In the genomic region with DNA sequence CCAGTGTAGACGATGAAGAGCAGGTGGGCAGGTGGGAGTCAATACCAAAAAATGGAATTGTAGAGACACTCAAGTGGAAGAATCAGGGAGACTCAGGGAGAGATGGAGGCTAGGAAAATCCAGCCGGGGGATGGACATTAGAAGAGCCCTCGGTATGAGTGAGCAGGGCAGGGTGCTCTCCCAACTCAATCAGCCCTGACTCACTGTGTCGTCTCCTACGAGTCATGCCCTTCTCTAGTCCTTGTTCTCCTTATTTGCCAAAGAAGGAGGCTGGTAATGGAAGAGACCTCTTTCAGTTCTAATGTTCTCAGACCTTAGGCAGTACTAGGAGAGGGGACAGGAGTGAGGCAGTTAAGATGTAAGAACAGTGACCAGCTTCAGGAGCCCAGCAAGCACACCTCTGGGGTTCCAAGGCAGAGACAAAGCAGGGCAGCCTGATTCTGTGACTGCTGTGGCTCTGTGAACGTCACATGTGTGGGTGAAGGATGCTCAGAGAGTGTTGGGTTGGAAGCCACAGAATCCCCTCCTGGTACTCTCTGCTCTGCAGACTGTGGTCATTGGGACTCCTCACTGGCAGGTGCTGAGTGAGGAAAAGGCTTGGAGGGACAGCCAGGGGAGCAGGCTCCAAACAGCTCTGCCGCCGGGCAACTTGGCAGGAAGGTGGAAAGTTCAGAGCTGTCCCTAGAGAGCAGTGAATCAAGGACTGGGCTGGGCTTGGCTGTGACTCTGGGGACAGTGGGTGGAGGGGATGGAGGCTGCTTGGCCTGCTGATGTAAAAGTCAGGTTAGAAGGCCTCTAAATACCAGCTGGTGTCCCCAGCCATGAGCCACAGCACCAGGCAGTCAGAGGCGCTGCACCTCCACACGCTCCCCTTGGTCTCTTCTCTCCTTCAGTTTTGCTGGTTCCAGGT, we compare ENCODE assay signal across 9 cellular contexts. TPM values are rescaled to one million over a fixed set of nuclear protein-coding genes. Genes with fewer than 3 reads are reported as not detected.
A peak's percentile ranks its signal among the peaks of the same experiment; 100 is the strongest.
DNase-seq lines count a peak whose midpoint lies in the region; ATAC-seq and TF ChIP-seq lines count a peak whose summit lies in the region.
"Had no signal": no experiment of that assay in that cellular context is flagged by ENCODE, and none has a peak within 500 bp of the region (broad histone marks: within the 10 kb centered on the region; RNA-seq: fewer than 3 reads in every experiment).

No MANE protein-coding gene starts in this region.

- H3K23ac ChIP-seq in H9 (ENCODE audit: insufficient read length, low read depth, low read length) = no peak overlapping the region

- H2BK120ac ChIP-seq in H9 (ENCODE audit: low read depth, low read length, poor library complexity, severe bottlenecking) = no peak overlapping the region

- BruUV-seq in PC-3 (replicated peaks; lab: Mats Ljungman, UMichigan) = no TSS peak

- H3K9ac ChIP-seq in H9 (ENCODE audit: extremely low read depth, insufficient read length, low read length) = no peak overlapping the region
- H3K9ac ChIP-seq in PC-3 (ENCODE audit: low read length) = no peak overlapping the region

- no peaks in the 10 kb centered on the region for H3K9me2 ChIP-seq in PC-3 (replicated peaks; ENCODE audit: low read length)

- no peak overlapping the region for H3T11ph ChIP-seq in H9 (ENCODE audit: low read length)

- H2BK12ac ChIP-seq in H9 (ENCODE audit: insufficient read length, low read depth, low read length) = no peak overlapping the region

- no peak overlapping the region for H4K8ac ChIP-seq in H9 (replicated peaks; ENCODE audit: insufficient read length, low read depth, low read length)

- H3K27ac Mint-ChIP-seq in H9 = no peak overlapping the region

- H3K4me3 ChIP-seq in PC-3 (ENCODE audit: low read length) = no peak overlapping the region
- H3K4me3 ChIP-seq in gastrocnemius medialis = peak overlapping the region in 2 of 4 donors; percentile 21 to 26

- H3K18ac ChIP-seq in H9 (ENCODE audit: insufficient read length, low read depth, low read length) = peak overlapping the region; percentile 23

- H3K4me1 Mint-ChIP-seq in H9 = peaks cover 11 to 13% of the 10 kb centered on the region in 2 experiments

- H2BK15ac ChIP-seq in H9 (ENCODE audit: low read depth, low read length) = no peak overlapping the region

- no peak for DNase-seq in H9
- peak; percentile 72 for DNase-seq in PC-3
- DNase-seq in Right ventricle myocardium superior = peak; percentile 82
- DNase-seq in gastrocnemius medialis = peak; percentile 7 to 18
- no peak for DNase-seq in NCI-H2171 treated with DMSO at 0.1 percent for 48 hours (lab: John Stamatoyannopoulos, UW)
- DNase-seq: GF-D8 had no signal

- no peak overlapping the region for H2BK20ac ChIP-seq in H9 (ENCODE audit: low read depth, low read length, poor library complexity, severe bottlenecking)

- no peaks in the 10 kb centered on the region for H4K20me1 ChIP-seq in H9 (ENCODE audit: control insufficient read depth, insufficient read depth, insufficient read length)
- H4K20me1 ChIP-seq in PC-3 (ENCODE audit: low read length) = no peaks in the 10 kb centered on the region

- peaks cover 3% of the 10 kb centered on the region for H3K23me2 ChIP-seq in H9 (ENCODE audit: insufficient read length, low read depth, low read length, poor library complexity, severe bottlenecking)

- in situ Hi-C loops in gastrocnemius medialis (cut with MboI; ENCODE audit: low sequenced_read_pairs in 4 of 4) = no loop called here

- H3K36me3 Mint-ChIP-seq in H9 (ENCODE audit: insufficient read depth in 1 of 3, low read depth in 3 of 3) = no peaks in the 10 kb centered on the region

- no peak overlapping the region for H4K5ac ChIP-seq in H9 (ENCODE audit: insufficient read length, low read depth, low read length)

- no peaks in the 10 kb centered on the region for H3K79me2 ChIP-seq in H9 (ENCODE audit: insufficient read depth, low read length)
- H3K79me2 ChIP-seq in PC-3 (ENCODE audit: low read length) = no peaks in the 10 kb centered on the region

- H3K27ac ChIP-seq in H9 (ENCODE audit: insufficient read length, low read depth, low read length) = no peak overlapping the region
- no peak overlapping the region for H3K27ac ChIP-seq in PC-3 (ENCODE audit: low read length)
- H3K27ac ChIP-seq in gastrocnemius medialis = peak overlapping the region in 3 of 4 donors; percentile 20 to 46 (median 41)

- H3K9me3 Mint-ChIP-seq in H9 = no peaks in the 10 kb centered on the region; a peak in 1 of 5 replicates

- H2AFZ ChIP-seq in H9 (ENCODE audit: low read length) (no peak overlapping the region), PC-3 (ENCODE audit: low read length) (peak overlapping the region; percentile 31)

- H3F3A ChIP-seq in PC-3 (ENCODE audit: low read length, unreplicated experiment) = no peaks in the 10 kb centered on the region

- H3K27me3 ChIP-seq in H9 (ENCODE audit: insufficient read depth, low read length) (no peaks in the 10 kb centered on the region; the same call in 1 of the 2 replicates), PC-3 (ENCODE audit: low read length) (no peaks in the 10 kb centered on the region), gastrocnemius medialis (peaks cover 0 to 4% (median 0%) of the 10 kb centered on the region in 3 donors)

- CTCF ChIA-PET in PC-3 (lab: Charles Lee) = no interaction called here

- H3K14ac ChIP-seq in H9 (ENCODE audit: insufficient read depth, low read length) = no peak overlapping the region; the same call in 1 of the 2 replicates

- intact Hi-C loops in PC-3 (cut with micrococcal nuclease) (no loop called here), Right ventricle myocardium superior (cut with DNase I) (no loop called here), gastrocnemius medialis (cut with DNase I; ENCODE audit: low total_unique reads) (no loop called here)

- no peak overlapping the region for H3K4ac ChIP-seq in H9 (ENCODE audit: low read depth, low read length)

- H3K36me3 ChIP-seq in PC-3 (ENCODE audit: low read depth, low read length) (no peaks in the 10 kb centered on the region), gastrocnemius medialis (no peaks in the 10 kb centered on the region)

- no peak overlapping the region for H3K56ac ChIP-seq in H9 (ENCODE audit: insufficient read length, low read depth, low read length)

- POLR2A ChIA-PET in PC-3 (lab: Charles Lee; ENCODE audit: unreplicated experiment) = no interaction called here

- peaks cover 15% of the 10 kb centered on the region for H3K27me3 Mint-ChIP-seq in H9 (ENCODE audit: low read depth)

- no peak overlapping the region for H2BK5ac ChIP-seq in H9 (ENCODE audit: insufficient read length, low read length)

- ATAC-seq in PC-3 (peak; percentile 89), Right ventricle myocardium superior (ENCODE audit: poor library complexity) (peak; percentile 98), gastrocnemius medialis (peak; percentile 67 to 74), HG02885 (IDR thresholded peaks at IDR 0.05; ENCODE audit: poor library complexity, unreplicated experiment) (no peak), HG02798 (IDR thresholded peaks at IDR 0.05; ENCODE audit: poor library complexity, unreplicated experiment) (no peak), HG03039 (IDR thresholded peaks at IDR 0.05; ENCODE audit: unreplicated experiment) (no peak)

- no peak overlapping the region for H2AK5ac ChIP-seq in H9 (ENCODE audit: insufficient read length, low read length)

- TF ChIP-seq POLR2A in gastrocnemius medialis (IDR thresholded peaks at IDR 0.05) = no peak

- H3K4me2 ChIP-seq in H9 (ENCODE audit: insufficient read depth, insufficient read length, low read length) = no peak overlapping the region
- H3K4me2 ChIP-seq in PC-3 (ENCODE audit: low read length) = peak overlapping the region; percentile 37

- H3K79me1 ChIP-seq in H9 (ENCODE audit: insufficient read depth, low read depth, low read length, poor library complexity, severe bottlenecking) = no peaks in the 10 kb centered on the region

- H3K4me1 ChIP-seq in H9 (ENCODE audit: insufficient read depth, low read length) (peaks cover 7% of the 10 kb centered on the region; the same call in 1 of the 2 replicates), PC-3 (ENCODE audit: insufficient read depth, low read length) (peaks cover 14% of the 10 kb centered on the region), gastrocnemius medialis (peaks cover 6 to 28% of the 10 kb centered on the region in 2 donors)

- H3K9me3 ChIP-seq in H9 (ENCODE audit: control insufficient read depth, low read depth, low read length) (no peaks in the 10 kb centered on the region), PC-3 (ENCODE audit: low read length) (no peaks in the 10 kb centered on the region), gastrocnemius medialis (no peaks in the 10 kb centered on the region)

- no CpG with 5 or more reads among the region's 10 CpGs for WGBS in H9 (ENCODE audit: extremely low coverage, insufficient read length, low lambda C conversion rate)

- no peak overlapping the region for H4K91ac ChIP-seq in H9 (ENCODE audit: insufficient read length, low read depth, low read length)

- no peak overlapping the region for H3K4me3 Mint-ChIP-seq in H9

- TF ChIP-seq CTCF in H9 (conservative IDR thresholded peaks at IDR 0.05) (no peak), PC-3 (conservative IDR thresholded peaks at IDR 0.05; ENCODE audit: low read depth, low read length) (no peak), gastrocnemius medialis (IDR thresholded peaks at IDR 0.05 in 4 of 5, conservative IDR thresholded peaks at IDR 0.05 in 1 of 5) (no peak)

RNA-seq across cellular contexts. Expression of a gene that starts 11.1 kb away (rescaled TPM):
- total RNA-seq in H9 (2021) (0.33 and 0.39 TPM in 2 replicates), PC-3 (2014; rRNA removed) (1.1 and 2.0 TPM in 2 replicates), Right ventricle myocardium superior (8.1 TPM), gastrocnemius medialis (1 to 10 TPM; 1.4 to 7.7 (median 2.6) TPM)

Comparison
In these comparisons a context has a peak if more than half of its experiments do, and no peak if none do; other contexts are left out.
1. DNase-seq: peak in PC-3 (single experiment), Right ventricle myocardium superior (single experiment) and gastrocnemius medialis (2 of 2); none in H9 (single experiment) and NCI-H2171 treated with DMSO at 0.1 percent for 48 hours (single experiment).
2. H3K27ac ChIP-seq: peak in gastrocnemius medialis (3 of 4); none in H9 (single experiment) and PC-3 (single experiment).
3. ATAC-seq: peak in PC-3 (single experiment), Right ventricle myocardium superior (single experiment) and gastrocnemius medialis (2 of 2); none in HG02885 (single experiment), HG02798 (single experiment) and HG03039 (single experiment).